Comparison of ENCODE assay signal across 17 cellular contexts in genomic region chr12:60205500-60205899, GRCh38.
A peak's percentile ranks its signal among the peaks of the same experiment; 100 is the strongest.
DNase-seq lines count a peak whose midpoint lies in the region; ATAC-seq and TF ChIP-seq lines count a peak whose summit lies in the region.
"Had no signal": no experiment of that assay in that cellular context is flagged by ENCODE, and none has a peak within 500 bp of the region (broad histone marks: within the 10 kb centered on the region; RNA-seq: fewer than 3 reads in every experiment).

No MANE protein-coding gene starts in this region.

- H3K9me3 ChIP-seq in body of pancreas: no peaks in the 10 kb centered on the region
- H3K9me3 ChIP-seq: SJCRH30 had no signal

- H3K27me3 ChIP-seq in body of pancreas: no peaks in the 10 kb centered on the region
- H3K27me3 ChIP-seq: SJCRH30 had no signal

- no peaks in the 10 kb centered on the region for H3K9me3 Mint-ChIP-seq in activated naive CD8-positive, alpha-beta T cell treated with anti-CD3 and anti-CD28 coated beads, Interleukin-2, amount 50 U/mL, for 24 hours

- no peak overlapping the region for H3K4me3 ChIP-seq in body of pancreas
- H3K4me3 ChIP-seq: SJCRH30 had no signal

- no peak overlapping the region for H3K27ac Mint-ChIP-seq in activated naive CD8-positive, alpha-beta T cell treated with anti-CD3 and anti-CD28 coated beads, Interleukin-2, amount 50 U/mL, for 24 hours
- H3K27ac Mint-ChIP-seq: activated B cell treated with CpG ODN at 0.5 μM for 24 hours; CD8-positive, alpha-beta T cell had no signal

- peak; percentile 71 for ATAC-seq in body of pancreas
- ATAC-seq in GM18868 (IDR thresholded peaks at IDR 0.05; ENCODE audit: unreplicated experiment): no peak
- ATAC-seq in activated naive CD8-positive, alpha-beta T cell treated with anti-CD3 and anti-CD28 coated beads, Interleukin-2, amount 50 U/mL, for 24 hours: no peak
- ATAC-seq: CD8-positive, alpha-beta T cell had no signal

- WGBS in body of pancreas, 2 donors: 76 to 84% methylated on average over 1 of the region's 1 CpG

- no peaks in the 10 kb centered on the region for H3K4me1 Mint-ChIP-seq in activated naive CD8-positive, alpha-beta T cell treated with anti-CD3 and anti-CD28 coated beads, Interleukin-2, amount 50 U/mL, for 24 hours
- H3K4me1 Mint-ChIP-seq: activated B cell treated with CpG ODN at 0.5 μM for 24 hours had no signal

- no peak for TF ChIP-seq POLR2A in body of pancreas (IDR thresholded peaks at IDR 0.05)

- no peaks in the 10 kb centered on the region for H3K27me3 Mint-ChIP-seq in activated naive CD8-positive, alpha-beta T cell treated with anti-CD3 and anti-CD28 coated beads, Interleukin-2, amount 50 U/mL, for 24 hours
- H3K27me3 Mint-ChIP-seq: activated B cell treated with CpG ODN at 0.5 μM for 24 hours had no signal

- DNase-seq in DMS 273 treated with DMSO at 0.1 percent for 48 hours (lab: John Stamatoyannopoulos, UW): peak; percentile 3
- peak; percentile 61 for DNase-seq in LHCN-M2 (ENCODE audit: low read depth)
- peak; percentile 31 to 50 (median 39) for DNase-seq in body of pancreas
- peak; percentile 1 for DNase-seq in left kidney (ENCODE audit: low read depth, low spot score)
- no peak for DNase-seq in NCI-H187 treated with DMSO at 0.1 percent for 48 hours (lab: John Stamatoyannopoulos, UW)
- DNase-seq in activated naive CD8-positive, alpha-beta T cell treated with anti-CD3 and anti-CD28 coated beads, Interleukin-2, amount 50 U/mL, for 24 hours: no peak
- no peak for DNase-seq in NCI-H1417 treated with DMSO at 0.1 percent for 48 hours (lab: John Stamatoyannopoulos, UW)
- DNase-seq: activated B cell treated with CpG ODN at 0.5 μM for 24 hours; activated T-cell treated with anti-CD3 and anti-CD28 coated beads for 4 hours; amniotic stem cell; CD8-positive, alpha-beta T cell; effector memory CD4-positive, alpha-beta T cell; GOT3; Karpas-422; NCI-H446 had no signal

- no peak for TF ChIP-seq CTCF in body of pancreas (IDR thresholded peaks at IDR 0.05)

- H3K4me1 ChIP-seq in body of pancreas: no peaks in the 10 kb centered on the region
- H3K4me1 ChIP-seq: SJCRH30 had no signal

- intact Hi-C loops in body of pancreas (cut with DNase I): no loop called here

- H3K36me3 ChIP-seq in body of pancreas (replicated peaks in 1 of 2; ENCODE audit: insufficient read depth in 1 of 2, low read depth in 2 of 2): no peaks in the 10 kb centered on the region
- H3K36me3 ChIP-seq: SJCRH30 had no signal

- no peak overlapping the region for H3K4me3 Mint-ChIP-seq in activated naive CD8-positive, alpha-beta T cell treated with anti-CD3 and anti-CD28 coated beads, Interleukin-2, amount 50 U/mL, for 24 hours
- H3K4me3 Mint-ChIP-seq: activated B cell treated with CpG ODN at 0.5 μM for 24 hours; CD8-positive, alpha-beta T cell had no signal

- H3K27ac ChIP-seq in body of pancreas: no peak overlapping the region
- H3K27ac ChIP-seq: SJCRH30 had no signal

- no peaks in the 10 kb centered on the region for H3K36me3 Mint-ChIP-seq in activated naive CD8-positive, alpha-beta T cell treated with anti-CD3 and anti-CD28 coated beads, Interleukin-2, amount 50 U/mL, for 24 hours (ENCODE audit: low read depth)
- H3K36me3 Mint-ChIP-seq: CD8-positive, alpha-beta T cell had no signal

Comparison
In these comparisons a context has a peak if more than half of its experiments do, and no peak if none do; other contexts are left out.
1. DNase-seq: peak in DMS 273 treated with DMSO at 0.1 percent for 48 hours (single experiment), LHCN-M2 (single experiment), body of pancreas (4 of 4) and left kidney (single experiment); none in NCI-H187 treated with DMSO at 0.1 percent for 48 hours (single experiment), activated naive CD8-positive, alpha-beta T cell treated with anti-CD3 and anti-CD28 coated beads, Interleukin-2, amount 50 U/mL, for 24 hours (single experiment) and NCI-H1417 treated with DMSO at 0.1 percent for 48 hours (single experiment).